In the genomic region with DNA sequence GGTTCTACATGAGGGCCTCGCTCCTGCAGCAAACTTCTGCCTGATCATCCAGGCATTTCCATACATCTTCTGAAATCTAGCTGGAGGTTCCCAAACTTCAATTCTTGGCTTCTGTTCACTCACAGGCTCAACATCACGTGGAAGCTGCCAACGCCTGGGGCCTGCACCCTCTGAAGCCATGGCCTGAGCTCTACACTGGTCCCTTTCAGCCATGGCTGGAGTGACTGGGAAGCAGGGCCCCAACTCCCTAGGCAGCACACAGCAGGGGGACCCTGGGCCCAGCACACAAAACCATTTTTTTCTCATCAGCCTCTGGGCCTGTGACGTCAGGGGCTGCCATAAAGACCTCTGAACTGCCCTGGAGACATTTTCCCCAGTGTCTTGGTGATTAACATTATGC, we compare ENCODE assay signal across 28 cellular contexts.
"Had no signal": no experiment of that assay in that cellular context is flagged by ENCODE, and none has a peak within 500 bp of the region (broad histone marks: within the 10 kb centered on the region; RNA-seq: fewer than 3 reads in every experiment).

No MANE protein-coding gene starts in this region.

- FAIRE-seq: colon, endometrium, endothelial cell of umbilical vein, frontal cortex had no signal

- H3K4me1 ChIP-seq: colonic mucosa, esophagus muscularis mucosa, esophagus squamous epithelium, foreskin keratinocyte, gastrocnemius medialis, gastroesophageal sphincter, heart left ventricle, heart right ventricle had no signal

- H3K9me3 ChIP-seq: colonic mucosa, esophagus muscularis mucosa, esophagus squamous epithelium, gastrocnemius medialis had no signal

- ATAC-seq: effector memory CD8-positive, alpha-beta T cell; esophagus mucosa; foreskin keratinocyte; gastrocnemius medialis; gastroesophageal sphincter; heart left ventricle; heart right ventricle had no signal

- H3K27ac ChIP-seq: colonic mucosa, coronary artery, dorsolateral prefrontal cortex, epithelial cell of prostate, esophagus muscularis mucosa, esophagus squamous epithelium, foreskin keratinocyte, gastrocnemius medialis, gastroesophageal sphincter, heart left ventricle, heart right ventricle had no signal

- H3K4me3 ChIP-seq: colonic mucosa, coronary artery, dorsolateral prefrontal cortex, esophagus muscularis mucosa, esophagus squamous epithelium, gastrocnemius medialis, gastroesophageal sphincter, heart left ventricle, heart right ventricle had no signal

- H3K27me3 ChIP-seq: colonic mucosa, dorsolateral prefrontal cortex, esophagus muscularis mucosa, esophagus squamous epithelium, foreskin keratinocyte, gastrocnemius medialis, gastroesophageal sphincter, heart left ventricle, heart right ventricle had no signal

- H3K36me3 ChIP-seq: colonic mucosa, esophagus muscularis mucosa, esophagus squamous epithelium, gastrocnemius medialis, gastroesophageal sphincter, heart left ventricle, heart right ventricle had no signal

- DNase-seq: colonic mucosa; cortex of kidney; dermis blood vessel endothelial cell; dorsolateral prefrontal cortex; effector CD4-positive, alpha-beta T cell; effector CD8-positive, alpha-beta T cell; effector memory CD4-positive, alpha-beta T cell; effector memory CD8-positive, alpha-beta T cell; endodermal cell; erythroblast; esophagus squamous epithelium; foreskin fibroblast; foreskin keratinocyte; foreskin melanocyte; gastrocnemius medialis; glutamatergic neuron; head of caudate nucleus; heart left ventricle; heart right ventricle had no signal
